11 cellular contexts compared by ENCODE assay signal in genomic region chr10:62058896-62059423, GRCh38.
DNase-seq lines count a peak whose midpoint lies in the region; ATAC-seq and TF ChIP-seq lines count a peak whose summit lies in the region.
"Had no signal": no experiment of that assay in that cellular context is flagged by ENCODE, and none has a peak within 500 bp of the region (broad histone marks: within the 10 kb centered on the region; RNA-seq: fewer than 3 reads in every experiment).

No MANE protein-coding gene starts in this region.

- H3K4me3 ChIP-seq in BLaER1 (no peak overlapping the region; the same call in 1 of the 2 replicates), IMR-90 (ENCODE audit: insufficient read depth, low read depth, low read length) (no peak overlapping the region), dorsolateral prefrontal cortex (peak overlapping the region in 6 of 59 donors; percentile 3 to 69 (median 8)), psoas muscle (peak overlapping the region; percentile 83)

- no peak overlapping the region for H4K5ac ChIP-seq in IMR-90 (ENCODE audit: low read depth, low read length)

- peaks cover 17% of the 10 kb centered on the region for H3K9me1 ChIP-seq in IMR-90 (ENCODE audit: insufficient read depth, low read length)

- no TSS peak for BruUV-seq in IMR-90 (replicated peaks; lab: Mats Ljungman, UMichigan)

- no peak overlapping the region for H3K18ac ChIP-seq in IMR-90 (ENCODE audit: low read depth, low read length)

- H2AK5ac ChIP-seq in IMR-90 (ENCODE audit: low read depth, low read length) = no peak overlapping the region

- peaks cover 9 to 79% of the 10 kb centered on the region in 2 experiments for H3K79me1 ChIP-seq in IMR-90 (ENCODE audit: low read depth in 1 of 2, low read length in 2 of 2)

- H3K36me3 ChIP-seq in BLaER1 (peaks cover 97% of the 10 kb centered on the region), IMR-90 (ENCODE audit: control insufficient read depth, insufficient read depth, low read length) (peaks cover 83% of the 10 kb centered on the region), psoas muscle (ENCODE audit: insufficient read depth in 1 of 2, low read depth in 1 of 2) (peaks cover 3 to 84% of the 10 kb centered on the region in 2 donors)

- ATAC-seq in IMR-90 (ENCODE audit: low read depth) = no peak
- no peak for ATAC-seq in psoas muscle

- POLR2A ChIA-PET in IMR-90 (lab: Charles Lee; ENCODE audit: unreplicated experiment) = interaction anchor here (0.7 to 1.3 kb wide), 2 partner anchors 10 to 41 kb away, joined by 3 to 4 read pairs; no protein-coding TSS in a partner anchor

- TF ChIP-seq CTCF in IMR-90 (conservative IDR thresholded peaks at IDR 0.05; ENCODE audit: low read depth, low read length) (no peak), dorsolateral prefrontal cortex (IDR thresholded peaks at IDR 0.05 in 54 of 56, conservative IDR thresholded peaks at IDR 0.05 in 2 of 56; ENCODE audit: low read depth in 1 of 56, partially characterized antibody in 56 of 56) (no peak), psoas muscle (IDR thresholded peaks at IDR 0.05) (no peak), GM13977 (IDR thresholded peaks at IDR 0.05; ENCODE audit: extremely low read depth, insufficient read depth, missing control alignments) (no peak)

- H2BK120ac ChIP-seq in IMR-90 (ENCODE audit: low read depth, low read length) = no peak overlapping the region

- no peak overlapping the region for H4K8ac ChIP-seq in IMR-90 (ENCODE audit: low read depth in 2 of 2, low read length in 2 of 2)

- no peaks in the 10 kb centered on the region for H4K20me1 ChIP-seq in BLaER1
- H4K20me1 ChIP-seq in IMR-90 (ENCODE audit: insufficient read depth, low read length) = peaks cover 81% of the 10 kb centered on the region

- no peak for TF ChIP-seq POLR2A in IMR-90 (IDR thresholded peaks at IDR 0.05; ENCODE audit: low read depth, low read length)

- H3K9ac ChIP-seq in BLaER1 (peak overlapping the region; percentile 51; the same call in 1 of the 2 replicates), IMR-90 (ENCODE audit: low read depth, low read length) (no peak overlapping the region)

- H3K4ac ChIP-seq in IMR-90 (ENCODE audit: low read depth, low read length) = no peak overlapping the region

- H3K4me2 ChIP-seq in BLaER1 = peak overlapping the region; percentile 72
- peak overlapping the region; percentile 74 for H3K4me2 ChIP-seq in IMR-90 (ENCODE audit: low read depth, low read length)

- H3K9me3 ChIP-seq in BLaER1 = no peaks in the 10 kb centered on the region
- H3K9me3 ChIP-seq in IMR-90 (ENCODE audit: control insufficient read depth, insufficient read depth, low read length) = no peaks in the 10 kb centered on the region
- no peaks in the 10 kb centered on the region for H3K9me3 ChIP-seq in psoas muscle

- H3K56ac ChIP-seq in IMR-90 (ENCODE audit: extremely low read depth, insufficient read depth, low read length) = no peak overlapping the region

- H3K27me3 ChIP-seq in BLaER1 = no peaks in the 10 kb centered on the region
- no peaks in the 10 kb centered on the region for H3K27me3 ChIP-seq in IMR-90 (ENCODE audit: control insufficient read depth, insufficient read depth, low read length)
- H3K27me3 ChIP-seq in dorsolateral prefrontal cortex = no peaks in the 10 kb centered on the region
- H3K27me3 ChIP-seq in psoas muscle (ENCODE audit: insufficient read depth in 3 of 3, low read length in 2 of 3) = no peaks in the 10 kb centered on the region

- peak overlapping the region; percentile 58 for H2BK5ac ChIP-seq in IMR-90 (ENCODE audit: low read depth, low read length, poor library complexity, severe bottlenecking)

- DNase-seq in IMR-90 (no peak), dorsolateral prefrontal cortex (no peak), psoas muscle (no peak), GM13977 (ENCODE audit: low spot score) (no peak), amniotic stem cell (lab: John Stamatoyannopoulos, UW) (no peak), DMS153 (lab: John Stamatoyannopoulos, UW) (no peak)
- no peak for DNase-seq in stimulated activated CD4-positive, alpha-beta T cell treated with anti-CD3 and anti-CD28 coated beads, Interleukin-12 subunit alpha, Interleukin-12 subunit beta, amount 100 ng/mL, for 4 hours
- DNase-seq: foreskin melanocyte; NCI-H2029 treated with DMSO at 0.1 percent for 48 hours; stimulated activated CD4-positive, alpha-beta T cell treated with anti-CD3 and anti-CD28 coated beads, Interleukin-1b, Interleukin-23, amount 100 ng/mL, for 48 hours had no signal

- H2AK9ac ChIP-seq in IMR-90 (replicated peaks; ENCODE audit: low read depth, low read length, poor library complexity) = no peak overlapping the region

- TF ChIP-seq RAD21 in IMR-90 (IDR thresholded peaks at IDR 0.05; ENCODE audit: low read length) = no peak

- intact Hi-C loops in IMR-90 (cut with micrococcal nuclease) (loop anchor here (10.0 kb wide), 2 partner anchors 304 to 1244 kb away; no protein-coding TSS in a partner anchor), dorsolateral prefrontal cortex (cut with DNase I) (loop anchor here in 1 of 2 donors (10.0 kb wide), 1 partner anchor 316 kb away; the partner anchor contains the start of gene ZNF365), psoas muscle (cut with DNase I) (no loop called here)

- CTCF ChIA-PET in IMR-90 (lab: Yijun Ruan, JAX) = no interaction called here

- H4K91ac ChIP-seq in IMR-90 (ENCODE audit: insufficient read depth, low read depth, low read length) = no peak overlapping the region

- H2BK15ac ChIP-seq in IMR-90 (ENCODE audit: low read depth, low read length) = no peak overlapping the region

- H3K23ac ChIP-seq in IMR-90 (ENCODE audit: low read depth, low read length) = peak overlapping the region; percentile 53; the same call in 1 of the 2 replicates

- H2BK20ac ChIP-seq in IMR-90 (ENCODE audit: low read depth, low read length) = no peak overlapping the region

- dilution Hi-C loops in IMR-90 (cut with HindIII; ENCODE audit: low sequenced_read_pairs, unreplicated experiment) = no loop called here

- H3K27ac ChIP-seq in BLaER1 (peak overlapping the region; percentile 63), IMR-90 (ENCODE audit: insufficient read depth, low read length) (peak overlapping the region; percentile 53; the same call in 1 of the 2 replicates), dorsolateral prefrontal cortex (peak overlapping the region in 40 of 59 donors; percentile 6 to 99 (median 68)), psoas muscle (peak overlapping the region; percentile 98)

- WGBS in IMR-90 (ENCODE audit: extremely low coverage in 2 of 2, insufficient read length in 1 of 2), 2 experiments = no CpG with 5 or more reads among the region's 1 CpG
- WGBS in psoas muscle, 3 donors = 41 to 70% (median 55%) methylated on average over 1 of the region's 1 CpG

- in situ Hi-C loops in IMR-90 (cut with MboI; ENCODE audit: low sequenced_read_pairs) = no loop called here
- in situ Hi-C loops in GM13977 (cut with MboI; ENCODE audit: low pct_unique_long_range_greater_than_20kb, low sequenced_read_pairs, unreplicated experiment) = no loop called here

- 0 out of 2 replicates have a peak overlapping the region, but pooled peaks have one; percentile 5 for H3K14ac ChIP-seq in IMR-90 (replicated peaks; ENCODE audit: low read depth, low read length)

- no peak overlapping the region for H2AFZ ChIP-seq in IMR-90 (replicated peaks; ENCODE audit: low read length, poor library complexity)

- H3K4me1 ChIP-seq in BLaER1 (peaks cover 77% of the 10 kb centered on the region), IMR-90 (ENCODE audit: control insufficient read depth, insufficient read depth, low read length) (peaks cover 24% of the 10 kb centered on the region), psoas muscle (peaks cover 87% of the 10 kb centered on the region)

TF ChIP-seq in IMR-90, 13 proteins besides CTCF, POLR2A, EP300 and RAD21:
- TF ChIP-seq CEBPB (IDR thresholded peaks at IDR 0.05; ENCODE audit: low read depth, low read length) (no peak), CHD1 (IDR thresholded peaks at IDR 0.05; ENCODE audit: low read depth, low read length) (no peak), FOS (IDR thresholded peaks at IDR 0.05; ENCODE audit: low read depth, low read length) (no peak), MXI1 (IDR thresholded peaks at IDR 0.05; ENCODE audit: borderline replicate concordance, low read depth, low read length) (no peak), NFE2L2 (IDR thresholded peaks at IDR 0.05; ENCODE audit: low read depth, low read length) (no peak), MAZ (IDR thresholded peaks at IDR 0.05; ENCODE audit: borderline replicate concordance, low read depth, low read length) (no peak), ELK1 (IDR thresholded peaks at IDR 0.05; ENCODE audit: borderline replicate concordance, low read depth, low read length) (no peak), BHLHE40 (IDR thresholded peaks at IDR 0.05; ENCODE audit: low read depth, low read length) (no peak)
